Comparison of ENCODE assay signal across 9 cellular contexts in genomic region chr19:47258434-47258833, GRCh38. TPM values are rescaled to one million over a fixed set of nuclear protein-coding genes. Genes with fewer than 3 reads are reported as not detected.
DNase-seq lines count a peak whose midpoint lies in the region; ATAC-seq, FAIRE-seq and TF ChIP-seq lines count a peak whose summit lies in the region.
"Had no signal": no experiment of that assay in that cellular context is flagged by ENCODE, and none has a peak within 500 bp of the region (broad histone marks: within the 10 kb centered on the region; RNA-seq: fewer than 3 reads in every experiment).

No MANE protein-coding gene starts in this region.

- CTCF ChIA-PET in activated CD4-positive, alpha-beta T cell treated with anti-CD3 and anti-CD28 coated beads for 36 hours (lab: Charles Lee), result no interaction called here

- peak overlapping the region; percentile 67 for H3K27ac Mint-ChIP-seq in activated CD4-positive, alpha-beta T cell treated with anti-CD3 and anti-CD28 coated beads for 36 hours
- peak overlapping the region; percentile 95 to 97 for H3K27ac Mint-ChIP-seq in activated naive CD4-positive, alpha-beta T cell treated with anti-CD3 and anti-CD28 coated beads, Interleukin-2, amount 50 U/mL, for 72 hours

- peak overlapping the region in 1 of 2 donors; percentile 90 for H3K9ac ChIP-seq in kidney (ENCODE audit: low read length in 2 of 2)

- H3K36me3 ChIP-seq in kidney (ENCODE audit: control insufficient read depth in 1 of 2, insufficient read depth in 2 of 2, low read length in 2 of 2) (peaks cover 14 to 24% of the 10 kb centered on the region in 2 donors), stomach (peaks cover 38 to 54% (median 53%) of the 10 kb centered on the region in 4 donors)

- peak overlapping the region in 1 of 2 donors; percentile 76 for H3K4me3 ChIP-seq in kidney (ENCODE audit: low read length in 2 of 2)
- H3K4me3 ChIP-seq in stomach, result peak overlapping the region in 2 of 4 donors; percentile 45 to 50

- no peak for DNase-seq in activated CD4-positive, alpha-beta T cell treated with anti-CD3 and anti-CD28 coated beads for 36 hours
- DNase-seq in activated CD4-positive, alpha-beta T cell treated with anti-CD3 and anti-CD28 coated beads, Interleukin-2, amount 50 U/mL, for 4 hours, result no peak
- DNase-seq in activated naive CD4-positive, alpha-beta T cell treated with anti-CD3 and anti-CD28 coated beads, Interleukin-2, amount 50 U/mL, for 72 hours (ENCODE audit: low spot score in 2 of 2), result no peak
- DNase-seq in kidney (peak; percentile 74), stomach (no peak), ureter (ENCODE audit: low spot score) (no peak), AG20443 (ENCODE audit: low spot score) (no peak)
- DNase-seq: KBM-7 had no signal

- FAIRE-seq in kidney (lab: Jason Lieb, UNC), result no peak

- intact Hi-C loops in activated CD4-positive, alpha-beta T cell treated with anti-CD3 and anti-CD28 coated beads for 36 hours (cut with DNase I, micrococcal nuclease), result no loop called here
- intact Hi-C loops in kidney (cut with DNase I) (no loop called here), stomach (cut with DNase I; ENCODE audit: low total_unique reads) (no loop called here)

- H3K4me1 ChIP-seq in kidney (ENCODE audit: control insufficient read depth in 1 of 2, insufficient read depth in 1 of 2, low read depth in 1 of 2, low read length in 2 of 2), result peaks cover 8 to 12% of the 10 kb centered on the region in 2 donors
- H3K4me1 ChIP-seq in stomach, result peaks cover 22 to 49% (median 38%) of the 10 kb centered on the region in 4 donors

- no peaks in the 10 kb centered on the region for H3K9me3 ChIP-seq in kidney (ENCODE audit: control insufficient read depth in 1 of 2, low read length in 2 of 2)
- no peaks in the 10 kb centered on the region for H3K9me3 ChIP-seq in stomach

- WGBS in stomach, 5 donors, result 86 to 93% (median 89%) methylated on average over 9 of the region's 9 CpGs

- no peak for TF ChIP-seq CTCF in kidney (IDR thresholded peaks at IDR 0.05; ENCODE audit: borderline replicate concordance, extremely low read depth, insufficient read depth)
- no peak for TF ChIP-seq CTCF in stomach (IDR thresholded peaks at IDR 0.05)

- H3K36me3 Mint-ChIP-seq in activated CD4-positive, alpha-beta T cell treated with anti-CD3 and anti-CD28 coated beads for 36 hours (ENCODE audit: low read depth), result peaks cover 42% of the 10 kb centered on the region
- peaks cover 19 to 41% of the 10 kb centered on the region in 2 donors for H3K36me3 Mint-ChIP-seq in activated naive CD4-positive, alpha-beta T cell treated with anti-CD3 and anti-CD28 coated beads, Interleukin-2, amount 50 U/mL, for 72 hours

- no peaks in the 10 kb centered on the region for H3K9me3 Mint-ChIP-seq in activated CD4-positive, alpha-beta T cell treated with anti-CD3 and anti-CD28 coated beads for 36 hours (ENCODE audit: low read depth)
- H3K9me3 Mint-ChIP-seq in activated naive CD4-positive, alpha-beta T cell treated with anti-CD3 and anti-CD28 coated beads, Interleukin-2, amount 50 U/mL, for 72 hours, result no peaks in the 10 kb centered on the region

- peak overlapping the region in 1 of 2 donors; percentile 91 for H3K27ac ChIP-seq in kidney (ENCODE audit: low read depth in 2 of 2, low read length in 2 of 2)
- H3K27ac ChIP-seq in stomach, result peak overlapping the region in 4 of 5 donors; percentile 94 to 97 (median 96)

- no peaks in the 10 kb centered on the region for H3K27me3 ChIP-seq in stomach

- POLR2A ChIA-PET in activated CD4-positive, alpha-beta T cell treated with anti-CD3 and anti-CD28 coated beads for 36 hours (lab: Charles Lee), result no interaction called here

- no peaks in the 10 kb centered on the region for H3K27me3 Mint-ChIP-seq in activated CD4-positive, alpha-beta T cell treated with anti-CD3 and anti-CD28 coated beads for 36 hours

- peak overlapping the region; percentile 90 for H3K4me3 Mint-ChIP-seq in activated CD4-positive, alpha-beta T cell treated with anti-CD3 and anti-CD28 coated beads for 36 hours

- H3K4me1 Mint-ChIP-seq in activated CD4-positive, alpha-beta T cell treated with anti-CD3 and anti-CD28 coated beads for 36 hours, result peaks cover 31% of the 10 kb centered on the region

- no peak for TF ChIP-seq POLR2A in stomach (IDR thresholded peaks at IDR 0.05)

- TF ChIP-seq EP300 in stomach (IDR thresholded peaks at IDR 0.05), result no peak

- ATAC-seq in activated CD4-positive, alpha-beta T cell treated with anti-CD3 and anti-CD28 coated beads for 36 hours, result no peak
- ATAC-seq in activated naive CD4-positive, alpha-beta T cell treated with anti-CD3 and anti-CD28 coated beads, Interleukin-2, amount 50 U/mL, for 72 hours, result no peak
- ATAC-seq in GM19035 (IDR thresholded peaks at IDR 0.05; ENCODE audit: unreplicated experiment), result no peak

RNA-seq across cellular contexts. Expression of gene CCDC9, which starts 2.1 kb away (rescaled TPM):
- 10 to 100 TPM; 22.4 to 30.6 TPM for total RNA-seq in activated CD4-positive, alpha-beta T cell treated with anti-CD3 and anti-CD28 coated beads for 36 hours
- total RNA-seq in activated naive CD4-positive, alpha-beta T cell treated with anti-CD3 and anti-CD28 coated beads, Interleukin-2, amount 50 U/mL, for 72 hours, result 10 to 100 TPM; 50.0 to 60.2 TPM
- total RNA-seq in kidney, result 49.0 TPM
- polyA plus RNA-seq in kidney (ENCODE audit: insufficient read depth, low read depth, low replicate concordance), result 14.0 TPM
- total RNA-seq in stomach, result 10 to 100 TPM; 16.1 to 62.4 (median 21.7) TPM
- polyA plus RNA-seq in stomach, result 10 to 100 TPM; 14.3 to 35.1 (median 20.9) TPM
- total RNA-seq in ureter, result 37.2 TPM

RNA-seq across cellular contexts. Expression of gene INAFM1, which starts 16.3 kb away (rescaled TPM):
- total RNA-seq in activated CD4-positive, alpha-beta T cell treated with anti-CD3 and anti-CD28 coated beads for 36 hours, result 10 to 100 TPM; 11.7 to 13.2 TPM
- 10 to 100 TPM; 16.9 to 20.0 TPM for total RNA-seq in activated naive CD4-positive, alpha-beta T cell treated with anti-CD3 and anti-CD28 coated beads, Interleukin-2, amount 50 U/mL, for 72 hours
- total RNA-seq in kidney (28.4 TPM), stomach (1 to 10 TPM in 4 of 5 donors, not detected in 1; 1.8 to 7.7 (median 4.5) TPM), ureter (22.2 TPM)
- polyA plus RNA-seq in kidney (ENCODE audit: insufficient read depth, low read depth, low replicate concordance) (17.0 TPM), stomach (10 to 100 TPM; 14.1 to 48.0 (median 18.7) TPM)

RNA-seq across cellular contexts. Expression of gene BBC3, which starts 27.4 kb away (rescaled TPM):
- 10 to 100 TPM in 1 of 2 experiments, 1 to 10 TPM in 1; 8.1 to 12.0 TPM for total RNA-seq in activated CD4-positive, alpha-beta T cell treated with anti-CD3 and anti-CD28 coated beads for 36 hours
- total RNA-seq in activated naive CD4-positive, alpha-beta T cell treated with anti-CD3 and anti-CD28 coated beads, Interleukin-2, amount 50 U/mL, for 72 hours, result 10 to 100 TPM; 21.9 to 84.2 TPM
- total RNA-seq in kidney (14.2 TPM), stomach (10 to 100 TPM in 4 of 5 donors, 1 to 10 TPM in 1; 2.9 to 69.2 (median 17.0) TPM), ureter (9.9 TPM)
- polyA plus RNA-seq in kidney (ENCODE audit: insufficient read depth, low read depth, low replicate concordance) (3.2 TPM), stomach (1 to 10 TPM; 6.0 to 9.8 (median 8.7) TPM)

RNA-seq across cellular contexts. Expression of gene C5AR1, which starts 51.2 kb away (rescaled TPM):
- under 1 TPM; 0.41 to 0.79 TPM for total RNA-seq in activated CD4-positive, alpha-beta T cell treated with anti-CD3 and anti-CD28 coated beads for 36 hours
- 1 to 10 TPM; 1.3 to 3.2 TPM for total RNA-seq in activated naive CD4-positive, alpha-beta T cell treated with anti-CD3 and anti-CD28 coated beads, Interleukin-2, amount 50 U/mL, for 72 hours
- total RNA-seq in kidney, result 26.6 TPM
- 6.5 TPM for polyA plus RNA-seq in kidney (ENCODE audit: insufficient read depth, low read depth, low replicate concordance)
- 10 to 100 TPM in 1 of 5 donors, 1 to 10 TPM in 3, under 1 TPM in 1; 0.45 to 15.2 (median 1.9) TPM for total RNA-seq in stomach
- 1 to 10 TPM; 2.3 to 7.2 (median 3.5) TPM for polyA plus RNA-seq in stomach
- total RNA-seq in ureter, result 5.1 TPM
